In the genomic region with DNA sequence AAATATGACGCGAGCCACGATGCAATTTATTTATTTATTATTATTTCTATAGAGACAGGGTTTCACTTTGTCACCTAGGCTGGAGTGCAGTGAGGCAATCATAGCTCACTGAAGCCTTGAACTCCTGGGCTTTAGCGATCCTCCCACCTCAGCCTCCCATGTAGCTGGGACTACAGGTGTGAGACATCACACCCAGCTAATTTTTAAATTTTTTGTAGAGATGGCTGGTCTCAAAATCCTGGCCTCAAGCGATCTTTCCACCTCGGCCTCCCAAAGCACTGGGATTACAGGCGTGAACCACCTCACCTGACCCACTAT, we compare ENCODE assay signal across 28 cellular contexts.
DNase-seq lines count a peak whose midpoint lies in the region; ATAC-seq and TF ChIP-seq lines count a peak whose summit lies in the region.
"Had no signal": no experiment of that assay in that cellular context is flagged by ENCODE, and none has a peak within 500 bp of the region (broad histone marks: within the 10 kb centered on the region; RNA-seq: fewer than 3 reads in every experiment).

No MANE protein-coding gene starts in this region.

- 87 to 88% methylated on average over 5 to 7 of the region's 7 CpGs for WGBS in gastroesophageal sphincter (ENCODE audit: low coverage in 1 of 2), 2 donors

- H3K27me3 ChIP-seq in left ventricle myocardium inferior (ENCODE audit: low read depth) = no peaks in the 10 kb centered on the region
- no peaks in the 10 kb centered on the region for H3K27me3 ChIP-seq in gastroesophageal sphincter
- peaks cover 3% of the 10 kb centered on the region for H3K27me3 ChIP-seq in rectal smooth muscle tissue (ENCODE audit: control insufficient read depth, insufficient read depth, low read length)
- H3K27me3 ChIP-seq in vagina = no peaks in the 10 kb centered on the region
- H3K27me3 ChIP-seq in MG63 = no peaks in the 10 kb centered on the region
- H3K27me3 ChIP-seq: adrenal gland, left lung, SJCRH30, upper lobe of right lung had no signal

- H3K27ac ChIP-seq in left ventricle myocardium inferior (replicated peaks) (peak overlapping the region; percentile 98), gastroesophageal sphincter (peak overlapping the region in 3 of 4 donors; percentile 95 to 99 (median 97)), rectal smooth muscle tissue (ENCODE audit: low read depth, low read length) (peak overlapping the region; percentile 21), vagina (peak overlapping the region; percentile 91)
- H3K27ac ChIP-seq: left lung, SJCRH30, upper lobe of right lung had no signal

- H3K4me1 ChIP-seq in left ventricle myocardium inferior (peaks cover 62% of the 10 kb centered on the region), gastroesophageal sphincter (peaks cover 11 to 55% (median 35%) of the 10 kb centered on the region in 3 donors), rectal smooth muscle tissue (ENCODE audit: control insufficient read depth, insufficient read depth, low read length) (peaks cover 47% of the 10 kb centered on the region), vagina (peaks cover 44% of the 10 kb centered on the region)

- TF ChIP-seq POLR2A in gastroesophageal sphincter (IDR thresholded peaks at IDR 0.05) (no peak), vagina (IDR thresholded peaks at IDR 0.05) (no peak)

- no peak for TF ChIP-seq CTCF in left ventricle myocardium inferior (IDR thresholded peaks at IDR 0.05; ENCODE audit: borderline replicate concordance)
- TF ChIP-seq CTCF in gastroesophageal sphincter (IDR thresholded peaks at IDR 0.05) = no peak
- TF ChIP-seq CTCF in vagina (IDR thresholded peaks at IDR 0.05) = no peak

- H3K9me3 ChIP-seq in left ventricle myocardium inferior (replicated peaks) = no peaks in the 10 kb centered on the region
- no peaks in the 10 kb centered on the region for H3K9me3 ChIP-seq in gastroesophageal sphincter
- H3K9me3 ChIP-seq in vagina = no peaks in the 10 kb centered on the region
- peaks cover 3% of the 10 kb centered on the region; the same call in 1 of the 2 replicates for H3K9me3 ChIP-seq in MG63
- H3K9me3 ChIP-seq: adrenal gland, left lung, SJCRH30, upper lobe of right lung had no signal

- intact Hi-C loops in left ventricle myocardium inferior (cut with micrococcal nuclease) (no loop called here), Right ventricle myocardium inferior (cut with DNase I) (no loop called here), vagina (cut with DNase I) (no loop called here)

- no peak overlapping the region for H3K9ac ChIP-seq in rectal smooth muscle tissue (ENCODE audit: low read length)

- no peak for TF ChIP-seq EP300 in gastroesophageal sphincter (IDR thresholded peaks at IDR 0.05)

- no peak for ATAC-seq in Right ventricle myocardium inferior
- ATAC-seq in gastroesophageal sphincter = no peak
- ATAC-seq: GM23338; left lung; stimulated activated effector memory CD8-positive, alpha-beta T cell treated with anti-CD3 and anti-CD28 coated beads, Interleukin-12 subunit alpha, Interleukin-12 subunit beta, amount 100 ng/mL, for 72 hours; upper lobe of right lung had no signal

- DNase-seq in left ventricle myocardium inferior (no peak), Right ventricle myocardium inferior (ENCODE audit: missing footprints) (no peak), vagina (ENCODE audit: extremely low spot score in 2 of 2) (peak in 1 of 2 donors; percentile 34), MG63 (no peak), NCI-H1694 treated with DMSO at 0.1 percent for 48 hours (lab: John Stamatoyannopoulos, UW) (no peak), NAMALWA (ENCODE audit: low spot score) (no peak)
- DNase-seq: 8988T; activated naive CD4-positive, alpha-beta T cell treated with Interleukin-2 at 50 U/mL for 16 hours; CD4-positive, alpha-beta memory T cell; effector CD4-positive, alpha-beta T cell; EL; glutamatergic neuron; KBM-7; left lung; NCI-H1105; NCI-H1930; NCI-H510A treated with DMSO at 0.1 percent for 48 hours; stimulated activated CD4-positive, alpha-beta T cell treated with anti-CD3 and anti-CD28 coated beads, Interleukin-15, amount 100 ng/mL, for 24 hours; stimulated activated CD4-positive, alpha-beta T cell treated with anti-CD3 and anti-CD28 coated beads, Interleukin-4, amount 100 ng/mL, for 4 hours; substantia nigra; T-helper 9 cell; upper lobe of right lung had no signal

- no peak overlapping the region for H3K4me3 ChIP-seq in left ventricle myocardium inferior
- H3K4me3 ChIP-seq in gastroesophageal sphincter = no peak overlapping the region
- peak overlapping the region; percentile 25 for H3K4me3 ChIP-seq in rectal smooth muscle tissue (ENCODE audit: low read length)
- no peak overlapping the region for H3K4me3 ChIP-seq in vagina
- H3K4me3 ChIP-seq in MG63 = no peak overlapping the region
- H3K4me3 ChIP-seq: adrenal gland, GM23338, left lung, SJCRH30, upper lobe of right lung had no signal

- H3K36me3 ChIP-seq in left ventricle myocardium inferior = no peaks in the 10 kb centered on the region
- no peaks in the 10 kb centered on the region for H3K36me3 ChIP-seq in gastroesophageal sphincter
- H3K36me3 ChIP-seq in rectal smooth muscle tissue (ENCODE audit: control insufficient read depth, insufficient read depth, low read length) = no peaks in the 10 kb centered on the region
- H3K36me3 ChIP-seq in vagina = no peaks in the 10 kb centered on the region
- no peaks in the 10 kb centered on the region for H3K36me3 ChIP-seq in MG63
- H3K36me3 ChIP-seq: adrenal gland, left lung, SJCRH30, upper lobe of right lung had no signal

Comparison
In these comparisons a context has a peak if more than half of its experiments do, and no peak if none do; other contexts are left out.
1. H3K27ac ChIP-seq: peak in every context shown above with its lines; median percentile 98 in left ventricle myocardium inferior; 97 in gastroesophageal sphincter; 91 in vagina; 21 in rectal smooth muscle tissue.